In genomic region chr16:61616088-61616487, GRCh38 we compare ENCODE assay signal across 26 cellular contexts.
DNase-seq lines count a peak whose midpoint lies in the region; ATAC-seq, FAIRE-seq and TF ChIP-seq lines count a peak whose summit lies in the region.
"Had no signal": no experiment of that assay in that cellular context is flagged by ENCODE, and none has a peak within 500 bp of the region (broad histone marks: within the 10 kb centered on the region; RNA-seq: fewer than 3 reads in every experiment).

No MANE protein-coding gene starts in this region.

- intact Hi-C loops in HepG2 (cut with micrococcal nuclease; ENCODE audit: unreplicated experiment) = no loop called here
- intact Hi-C loops in right lobe of liver (cut with DNase I) = no loop called here
- intact Hi-C loops in K562 (cut with micrococcal nuclease) = no loop called here

- H3K9me3 Mint-ChIP-seq in neural progenitor cell = no peaks in the 10 kb centered on the region

- FAIRE-seq in HepG2 (lab: Jason Lieb, UNC) (no peak), K562 (lab: Jason Lieb, UNC) (no peak)
- FAIRE-seq: GM12878, GM12892, GM18507 had no signal

- no peak overlapping the region for H2AFZ ChIP-seq in HepG2 (ENCODE audit: low read length)
- H2AFZ ChIP-seq in K562 (ENCODE audit: low read depth, low read length) = no peak overlapping the region
- peak overlapping the region; percentile 28 for H2AFZ ChIP-seq in neural progenitor cell (replicated peaks)

- H3K4me2 ChIP-seq in HepG2 (ENCODE audit: low read depth, low read length) (no peak overlapping the region), K562 (ENCODE audit: insufficient read depth, low read length) (no peak overlapping the region), neural progenitor cell (no peak overlapping the region)
- H3K4me2 ChIP-seq: BLaER1 had no signal

- TF ChIP-seq RAD21 in HepG2 (CRISPR knock-in tag; IDR thresholded peaks at IDR 0.05) (no peak), K562 (CRISPR knock-in tag; conservative IDR thresholded peaks at IDR 0.05 in 1 of 2, IDR thresholded peaks at IDR 0.05 in 1 of 2) (no peak)

- H3K27ac ChIP-seq in HepG2 (ENCODE audit: extremely low read length, insufficient read depth, low read length) (no peak overlapping the region), right lobe of liver (no peak overlapping the region), K562 (ENCODE audit: extremely low read depth, low read depth, low read length) (no peak overlapping the region), neural progenitor cell (no peak overlapping the region)
- H3K27ac ChIP-seq: 22Rv1, BLaER1 had no signal

- in situ Hi-C loops in HepG2 (cut with HindIII; ENCODE audit: extremely low pct_ligation_motif_present, low pct_unique_long_range_greater_than_20kb) = no loop called here
- in situ Hi-C loops in K562 (cut with MboI) = no loop called here

- TF ChIP-seq EP300 in HepG2 (IDR thresholded peaks at IDR 0.05; ENCODE audit: low read depth in 2 of 2, low read length in 2 of 2) = no peak
- no peak for TF ChIP-seq EP300 in HepG2 (CRISPR knock-in tag; IDR thresholded peaks at IDR 0.05; ENCODE audit: borderline replicate concordance)
- no peak for TF ChIP-seq EP300 in K562 (IDR thresholded peaks at IDR 0.05; ENCODE audit: low read length)

- H3F3A ChIP-seq in neural progenitor cell (ENCODE audit: low read depth) = peaks cover 3% of the 10 kb centered on the region

- DNase-seq in HepG2 (ENCODE audit: low spot score) = no peak
- DNase-seq in right lobe of liver = no peak
- DNase-seq in K562 (ENCODE audit: extremely low read depth in 1 of 4, low spot score in 3 of 4) = no peak
- no peak for DNase-seq in neural progenitor cell (ENCODE audit: low spot score)
- DNase-seq in dedifferentiated amniotic fluid mesenchymal stem cell (ENCODE audit: extremely low spot score) = no peak
- DNase-seq: ACHN; BE2C; C1 segment of cervical spinal cord; CD4-positive, alpha-beta memory T cell; CD4-positive, CD25-positive, alpha-beta regulatory T cell; CD8-positive, alpha-beta memory T cell; COR-L47; DMS 273 treated with DMSO at 0.1 percent for 48 hours; DMS153; DMS53; DMS79; DND-41; EL; GDM1 had no signal

- no peaks in the 10 kb centered on the region for H3K9me1 ChIP-seq in K562 (ENCODE audit: control insufficient read depth, insufficient read depth, low read length)

- H3K9ac ChIP-seq in HepG2 (ENCODE audit: insufficient read depth, low read depth, low read length) (no peak overlapping the region), K562 (ENCODE audit: insufficient read depth in 1 of 2, low read depth in 2 of 2, low read length in 2 of 2) (no peak overlapping the region), neural progenitor cell (no peak overlapping the region)
- H3K9ac ChIP-seq: BLaER1 had no signal

- no peak overlapping the region for H3K4me3 ChIP-seq in HepG2 (replicated peaks in 1 of 3; ENCODE audit: insufficient read depth in 1 of 3, low read depth in 2 of 3, low read length in 3 of 3)
- no peak overlapping the region for H3K4me3 ChIP-seq in right lobe of liver
- H3K4me3 ChIP-seq in K562 = no peak overlapping the region
- no peak overlapping the region for H3K4me3 ChIP-seq in neural progenitor cell
- H3K4me3 ChIP-seq: BLaER1, GM12878 had no signal

- H3K27me3 ChIP-seq in HepG2 (ENCODE audit: control insufficient read depth in 1 of 2, insufficient read depth in 2 of 2, low read length in 2 of 2) = no peaks in the 10 kb centered on the region
- no peaks in the 10 kb centered on the region for H3K27me3 ChIP-seq in right lobe of liver
- no peaks in the 10 kb centered on the region for H3K27me3 ChIP-seq in K562 (ENCODE audit: control insufficient read depth in 2 of 2, insufficient read depth in 2 of 2, low read length in 2 of 2)
- H3K27me3 ChIP-seq in neural progenitor cell = no peaks in the 10 kb centered on the region
- H3K27me3 ChIP-seq: BE2C, BLaER1 had no signal

- H3K27me3 Mint-ChIP-seq in neural progenitor cell (ENCODE audit: insufficient read depth, low read depth) = peaks cover 2% of the 10 kb centered on the region
- H3K27me3 Mint-ChIP-seq: CD4-positive, alpha-beta memory T cell; CD4-positive, CD25-positive, alpha-beta regulatory T cell; CD8-positive, alpha-beta memory T cell had no signal

- 5% methylated on average over 2 of the region's 2 CpGs for WGBS in HepG2 (ENCODE audit: low lambda C conversion rate)
- WGBS in right lobe of liver (ENCODE audit: insufficient coverage, low coverage, low lambda C conversion rate, missing lambda C conversion rate) = 62% methylated on average over 2 of the region's 2 CpGs
- WGBS in K562 (ENCODE audit: insufficient coverage, low coverage, missing lambda C conversion rate) = 0% methylated on average over 2 of the region's 2 CpGs

- no peak overlapping the region for H3K4me3 Mint-ChIP-seq in neural progenitor cell
- H3K4me3 Mint-ChIP-seq: CD14-positive monocyte; CD4-positive, alpha-beta memory T cell; CD4-positive, CD25-positive, alpha-beta regulatory T cell; CD8-positive, alpha-beta memory T cell had no signal

- H3K9me3 ChIP-seq in HepG2 (ENCODE audit: low read length) (peaks cover 9% of the 10 kb centered on the region; the same call in 1 of the 2 replicates), right lobe of liver (no peaks in the 10 kb centered on the region), K562 (replicated peaks; ENCODE audit: control insufficient read depth, insufficient read depth, low read depth, low read length) (no peaks in the 10 kb centered on the region), neural progenitor cell (ENCODE audit: low read depth) (no peaks in the 10 kb centered on the region)
- H3K9me3 ChIP-seq: BE2C, BLaER1 had no signal

- ATAC-seq in HepG2 (no peak), right lobe of liver (no peak), K562 (no peak), GM19023 (IDR thresholded peaks at IDR 0.05; ENCODE audit: unreplicated experiment) (no peak)
- ATAC-seq: GM12878 had no signal

- TF ChIP-seq POLR2A in HepG2 (IDR thresholded peaks at IDR 0.05; ENCODE audit: insufficient read depth in 1 of 2, low read depth in 2 of 2, low read length in 2 of 2) = no peak
- TF ChIP-seq POLR2A in right lobe of liver (IDR thresholded peaks at IDR 0.05) = no peak
- TF ChIP-seq POLR2A in K562 (conservative IDR thresholded peaks at IDR 0.05) = no peak

- BruUV-seq in HepG2 (replicated peaks; lab: Mats Ljungman, UMichigan) = no TSS peak
- no TSS peak for BruUV-seq in K562 (replicated peaks; lab: Mats Ljungman, UMichigan)

- H3K27ac Mint-ChIP-seq in neural progenitor cell = no peak overlapping the region
- H3K27ac Mint-ChIP-seq: CD14-positive monocyte; CD4-positive, alpha-beta memory T cell; CD4-positive, CD25-positive, alpha-beta regulatory T cell; CD8-positive, alpha-beta memory T cell had no signal

- CTCF ChIA-PET in HepG2 (lab: Yijun Ruan, JAX; ENCODE audit: low intra/inter-chr PET ratio, low total read pairs) (no interaction called here), K562 (lab: Yijun Ruan, JAX; ENCODE audit: low intra/inter-chr PET ratio) (no interaction called here)

- H3K4me1 ChIP-seq in HepG2 (ENCODE audit: insufficient read depth, low read length) (no peaks in the 10 kb centered on the region), right lobe of liver (no peaks in the 10 kb centered on the region), K562 (replicated peaks in 1 of 2; ENCODE audit: control insufficient read depth in 2 of 2, insufficient read depth in 2 of 2, low read length in 2 of 2) (no peaks in the 10 kb centered on the region), neural progenitor cell (peaks cover 34% of the 10 kb centered on the region)
- H3K4me1 ChIP-seq: BE2C, BLaER1 had no signal

- POLR2A ChIA-PET in HepG2 (lab: Yijun Ruan, JAX) (no interaction called here), K562 (lab: Yijun Ruan, JAX) (no interaction called here)

- no peak for TF ChIP-seq CTCF in HepG2 (CRISPR knock-in tag; IDR thresholded peaks at IDR 0.05)
- no peak for TF ChIP-seq CTCF in right lobe of liver (IDR thresholded peaks at IDR 0.05)
- TF ChIP-seq CTCF in K562 (IDR thresholded peaks at IDR 0.05 in 2 of 3, conservative IDR thresholded peaks at IDR 0.05 in 1 of 3; ENCODE audit: insufficient read depth in 2 of 3, low read depth in 1 of 3, low read length in 3 of 3) = no peak
- no peak for TF ChIP-seq CTCF in neural progenitor cell (IDR thresholded peaks at IDR 0.05)

- no peaks in the 10 kb centered on the region for H3K36me3 Mint-ChIP-seq in neural progenitor cell
- H3K36me3 Mint-ChIP-seq: CD14-positive monocyte; CD4-positive, CD25-positive, alpha-beta regulatory T cell; CD8-positive, alpha-beta memory T cell had no signal

- H3K4me1 Mint-ChIP-seq in neural progenitor cell = peaks cover 2% of the 10 kb centered on the region
- H3K4me1 Mint-ChIP-seq: CD14-positive monocyte; CD4-positive, alpha-beta memory T cell; CD4-positive, CD25-positive, alpha-beta regulatory T cell; CD8-positive, alpha-beta memory T cell had no signal

- H3K79me2 ChIP-seq in HepG2 (ENCODE audit: insufficient read depth, low read length) (no peaks in the 10 kb centered on the region), K562 (ENCODE audit: control insufficient read depth, insufficient read depth, low read length) (no peaks in the 10 kb centered on the region), neural progenitor cell (ENCODE audit: low read depth) (no peaks in the 10 kb centered on the region)

- no peaks in the 10 kb centered on the region for H4K20me1 ChIP-seq in HepG2 (ENCODE audit: insufficient read depth, low read length)
- no peaks in the 10 kb centered on the region for H4K20me1 ChIP-seq in K562 (replicated peaks; ENCODE audit: control insufficient read depth, insufficient read depth, low read length)
- H4K20me1 ChIP-seq in neural progenitor cell (ENCODE audit: low read depth) = no peaks in the 10 kb centered on the region
- H4K20me1 ChIP-seq: BLaER1 had no signal

- H3K36me3 ChIP-seq in HepG2 (replicated peaks in 1 of 2; ENCODE audit: control insufficient read depth in 1 of 2, insufficient read depth in 2 of 2, low read length in 2 of 2) (no peaks in the 10 kb centered on the region), right lobe of liver (no peaks in the 10 kb centered on the region), K562 (ENCODE audit: control insufficient read depth, insufficient read depth, low read length) (no peaks in the 10 kb centered on the region), neural progenitor cell (no peaks in the 10 kb centered on the region)
- H3K36me3 ChIP-seq: BE2C, BLaER1 had no signal

TF ChIP-seq in HepG2, 621 proteins besides CTCF, POLR2A, EP300 and RAD21:
- TF ChIP-seq MAFK (conservative IDR thresholded peaks at IDR 0.05 in 1 of 2, IDR thresholded peaks at IDR 0.05 in 1 of 2; ENCODE audit: low read length in 2 of 2) (peak; percentile 89 to 96), FOXJ3 (CRISPR knock-in tag; IDR thresholded peaks at IDR 0.05; ENCODE audit: borderline replicate concordance) (no peak), MAFF (IDR thresholded peaks at IDR 0.05; ENCODE audit: low read depth, low read length) (peak; percentile 93)

TF ChIP-seq in K562, 482 proteins besides CTCF, POLR2A, EP300 and RAD21 (continues in another document):
- TF ChIP-seq C11orf30 (IDR thresholded peaks at IDR 0.05; ENCODE audit: low read depth) = peak; percentile 33; the same call in 1 of the 2 replicates
- TF ChIP-seq SMC3 (conservative IDR thresholded peaks at IDR 0.05; ENCODE audit: insufficient read depth, low read depth, low read length) = no peak
- peak; percentile 52 for TF ChIP-seq MAFG (tag; conservative IDR thresholded peaks at IDR 0.05)
- no peak for TF ChIP-seq MYBL2 (IDR thresholded peaks at IDR 0.05; ENCODE audit: low read depth)
- TF ChIP-seq MYBL2 (CRISPR knock-in tag; IDR thresholded peaks at IDR 0.05; ENCODE audit: borderline replicate concordance) = no peak

Comparison
In these comparisons a context has a peak if more than half of its experiments do, and no peak if none do; other contexts are left out.
1. Of the 241 proteins assayed by ChIP-seq in both HepG2 and K562: peak only in HepG2: none; only in K562: MAFG; in both: MAFF and MAFK; in neither: 238.